Comparison of ENCODE assay signal across 10 cellular contexts in the genomic region with DNA sequence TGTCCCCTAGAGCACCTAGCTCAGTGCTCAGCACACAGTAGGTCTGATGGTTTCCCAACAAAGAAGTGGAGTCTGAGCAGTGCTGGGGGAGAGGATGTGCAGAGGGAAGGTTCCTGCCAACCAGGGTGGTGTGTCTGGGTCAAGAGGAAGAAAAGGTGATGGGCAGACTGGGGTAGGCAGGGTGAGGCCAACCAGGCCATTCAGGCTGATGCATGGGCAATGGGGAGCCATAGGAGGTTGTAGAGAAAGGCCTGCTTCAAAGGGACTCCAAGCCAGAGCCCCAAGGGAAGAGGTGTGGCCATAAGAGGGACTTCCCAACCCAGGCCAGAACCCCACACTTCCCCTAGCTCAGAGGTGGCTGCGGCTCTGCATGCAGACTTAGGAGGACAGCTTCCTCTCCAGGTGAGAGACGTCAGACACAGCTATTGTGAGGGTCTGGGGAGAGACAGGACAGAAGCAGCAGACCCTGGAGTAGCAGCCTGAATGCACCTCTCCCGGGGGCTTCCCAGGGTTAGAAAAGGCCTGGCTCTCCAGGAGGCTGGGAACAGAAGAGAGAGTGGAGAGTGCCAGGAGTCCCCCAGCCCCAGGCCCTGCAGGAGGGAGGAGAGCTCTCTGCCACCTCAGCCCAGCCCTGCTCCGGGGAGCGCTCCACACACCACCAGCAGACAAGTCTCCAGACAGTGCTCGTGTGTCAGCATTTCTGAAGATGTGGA.
DNase-seq lines count a peak whose midpoint lies in the region; ATAC-seq, FAIRE-seq and TF ChIP-seq lines count a peak whose summit lies in the region.
"Had no signal": no experiment of that assay in that cellular context is flagged by ENCODE, and none has a peak within 500 bp of the region (broad histone marks: within the 10 kb centered on the region; RNA-seq: fewer than 3 reads in every experiment).

No MANE protein-coding gene starts in this region.

- SMC1A ChIA-PET in GM12878 (lab: Charles Lee; ENCODE audit: uncharacterized antibody, unreplicated experiment): no interaction called here

- H3K9me3 ChIP-seq in GM12878 (replicated peaks; ENCODE audit: control insufficient read depth, insufficient read depth, low read length): no peaks in the 10 kb centered on the region

- TF ChIP-seq RAD21 in GM12878 (IDR thresholded peaks at IDR 0.05; ENCODE audit: insufficient read depth, low read depth, low read length): no peak

- CTCF ChIA-PET in GM12878 (lab: Yijun Ruan, JAX): interaction anchor here (0.6 to 1.0 kb wide), 2 partner anchors 28 to 156 kb away, joined by 3 to 4 read pairs; no protein-coding TSS in a partner anchor

- no peak overlapping the region for H3K4me3 ChIP-seq in GM12878

- H3K27me3 ChIP-seq in GM12878 (replicated peaks in 1 of 2; ENCODE audit: control insufficient read depth in 2 of 2, insufficient read depth in 2 of 2, low read length in 1 of 2): peaks cover 0 to 2% of the 10 kb centered on the region in 2 experiments; a peak in 2 of 4 replicates

- in situ Hi-C loops in GM12878 (cut with MboI): no loop called here

- peaks cover 5% of the 10 kb centered on the region; the same call in 1 of the 2 replicates for H3K4me1 ChIP-seq in GM12878 (ENCODE audit: control insufficient read depth, insufficient read depth, low read length)

- 0 out of 2 replicates have a peak overlapping the region, but pooled peaks have one; percentile 8 for H3K4me2 ChIP-seq in GM12878 (ENCODE audit: control insufficient read depth, insufficient read depth)

- no peak overlapping the region for H3K9ac ChIP-seq in GM12878 (ENCODE audit: control insufficient read depth, insufficient read depth, low read length)

- TF ChIP-seq EP300 in GM12878 (IDR thresholded peaks at IDR 0.05; ENCODE audit: borderline replicate concordance in 1 of 2, control insufficient read depth in 1 of 2, low read depth in 2 of 2, low read length in 2 of 2): no peak

- BruUV-seq in GM12878 (replicated peaks; lab: Mats Ljungman, UMichigan): no TSS peak

- no peaks in the 10 kb centered on the region for H4K20me1 ChIP-seq in GM12878 (ENCODE audit: control insufficient read depth, insufficient read depth)

- no peaks in the 10 kb centered on the region for H3K36me3 ChIP-seq in GM12878 (ENCODE audit: control insufficient read depth in 2 of 2, insufficient read depth in 2 of 2, low read length in 1 of 2)

- intact Hi-C loops in GM12878 (cut with micrococcal nuclease; ENCODE audit: unreplicated experiment): no loop called here

- DNase-seq in GM19238 (ENCODE audit: insufficient read length, low spot score) (peak; percentile 25), GM12878 (ENCODE audit: low read depth, low spot score) (no peak), T-helper 9 cell (no peak), NCI-H1436 treated with DMSO at 0.1 percent for 48 hours (lab: John Stamatoyannopoulos, UW) (no peak)
- no peak for DNase-seq in effector CD8-positive, alpha-beta T cell (lab: John Stamatoyannopoulos, UW)
- DNase-seq: NCI-H1105 treated with DMSO at 0.1 percent for 48 hours had no signal

- TF ChIP-seq POLR2A in GM18505 (IDR thresholded peaks at IDR 0.05; ENCODE audit: borderline replicate concordance, extremely low read depth, insufficient read depth, insufficient read length) (no peak), GM12878 (IDR thresholded peaks at IDR 0.05; ENCODE audit: low read depth, low read length) (no peak)

- POLR2A ChIA-PET in GM12878 (lab: Charles Lee): no interaction called here

- TF ChIP-seq CTCF in GM12878 (IDR thresholded peaks at IDR 0.05 in 2 of 3, conservative IDR thresholded peaks at IDR 0.05 in 1 of 3; ENCODE audit: control insufficient read depth in 2 of 3, extremely low read depth in 1 of 3, insufficient read depth in 1 of 3, low read depth in 3 of 3, low read length in 3 of 3): no peak

- 11% methylated on average over 6 of the region's 6 CpGs for WGBS in GM12878 (ENCODE audit: insufficient coverage, insufficient replicate concordance, low lambda C conversion rate, missing lambda C conversion rate)

- peak overlapping the region; percentile 58; the same call in 1 of the 2 replicates for H2AFZ ChIP-seq in GM12878 (ENCODE audit: control insufficient read depth, low read depth, low read length)

- RAD21 ChIA-PET in GM12878 (lab: Charles Lee; ENCODE audit: unreplicated experiment): no interaction called here

- ATAC-seq in GM18505 (IDR thresholded peaks at IDR 0.05; ENCODE audit: unreplicated experiment) (peak; percentile 64), HG03159 (IDR thresholded peaks at IDR 0.05; ENCODE audit: unreplicated experiment) (peak; percentile 76), GM12878 (peak; percentile 96), GM21528 (IDR thresholded peaks at IDR 0.05; ENCODE audit: low FRiP score, unreplicated experiment) (no peak)

- no peak overlapping the region for H3K27ac ChIP-seq in GM12878 (ENCODE audit: control insufficient read depth, insufficient read depth)

- no peaks in the 10 kb centered on the region for H3K79me2 ChIP-seq in GM12878 (ENCODE audit: control insufficient read depth, insufficient read depth, low read length)

- peak; percentile 84 for FAIRE-seq in GM12878 (lab: Jason Lieb, UNC)
- FAIRE-seq: G401.6 had no signal

TF ChIP-seq in GM12878, 131 proteins besides CTCF, POLR2A, EP300 and RAD21 (continues in another document):
- TF ChIP-seq MYB (IDR thresholded peaks at IDR 0.05; ENCODE audit: borderline replicate concordance, low read depth, low read length): no peak
- no peak for TF ChIP-seq SMAD5 (IDR thresholded peaks at IDR 0.05; ENCODE audit: low read depth)
- TF ChIP-seq, protein P1, sequence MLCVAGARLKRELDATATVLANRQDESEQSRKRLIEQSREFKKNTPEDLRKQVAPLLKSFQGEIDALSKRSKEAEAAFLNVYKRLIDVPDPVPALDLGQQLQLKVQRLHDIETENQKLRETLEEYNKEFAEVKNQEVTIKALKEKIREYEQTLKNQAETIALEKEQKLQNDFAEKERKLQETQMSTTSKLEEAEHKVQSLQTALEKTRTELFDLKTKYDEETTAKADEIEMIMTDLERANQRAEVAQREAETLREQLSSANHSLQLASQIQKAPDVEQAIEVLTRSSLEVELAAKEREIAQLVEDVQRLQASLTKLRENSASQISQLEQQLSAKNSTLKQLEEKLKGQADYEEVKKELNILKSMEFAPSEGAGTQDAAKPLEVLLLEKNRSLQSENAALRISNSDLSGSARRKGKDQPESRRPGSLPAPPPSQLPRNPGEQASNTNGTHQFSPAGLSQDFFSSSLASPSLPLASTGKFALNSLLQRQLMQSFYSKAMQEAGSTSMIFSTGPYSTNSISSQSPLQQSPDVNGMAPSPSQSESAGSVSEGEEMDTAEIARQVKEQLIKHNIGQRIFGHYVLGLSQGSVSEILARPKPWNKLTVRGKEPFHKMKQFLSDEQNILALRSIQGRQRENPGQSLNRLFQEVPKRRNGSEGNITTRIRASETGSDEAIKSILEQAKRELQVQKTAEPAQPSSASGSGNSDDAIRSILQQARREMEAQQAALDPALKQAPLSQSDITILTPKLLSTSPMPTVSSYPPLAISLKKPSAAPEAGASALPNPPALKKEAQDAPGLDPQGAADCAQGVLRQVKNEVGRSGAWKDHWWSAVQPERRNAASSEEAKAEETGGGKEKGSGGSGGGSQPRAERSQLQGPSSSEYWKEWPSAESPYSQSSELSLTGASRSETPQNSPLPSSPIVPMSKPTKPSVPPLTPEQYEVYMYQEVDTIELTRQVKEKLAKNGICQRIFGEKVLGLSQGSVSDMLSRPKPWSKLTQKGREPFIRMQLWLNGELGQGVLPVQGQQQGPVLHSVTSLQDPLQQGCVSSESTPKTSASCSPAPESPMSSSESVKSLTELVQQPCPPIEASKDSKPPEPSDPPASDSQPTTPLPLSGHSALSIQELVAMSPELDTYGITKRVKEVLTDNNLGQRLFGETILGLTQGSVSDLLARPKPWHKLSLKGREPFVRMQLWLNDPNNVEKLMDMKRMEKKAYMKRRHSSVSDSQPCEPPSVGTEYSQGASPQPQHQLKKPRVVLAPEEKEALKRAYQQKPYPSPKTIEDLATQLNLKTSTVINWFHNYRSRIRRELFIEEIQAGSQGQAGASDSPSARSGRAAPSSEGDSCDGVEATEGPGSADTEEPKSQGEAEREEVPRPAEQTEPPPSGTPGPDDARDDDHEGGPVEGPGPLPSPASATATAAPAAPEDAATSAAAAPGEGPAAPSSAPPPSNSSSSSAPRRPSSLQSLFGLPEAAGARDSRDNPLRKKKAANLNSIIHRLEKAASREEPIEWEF (IDR thresholded peaks at IDR 0.05; ENCODE audit: insufficient replicate concordance, low read depth, low read length): no peak
- peak; percentile 50 for TF ChIP-seq RELA (IDR thresholded peaks at IDR 0.05; ENCODE audit: borderline replicate concordance, partially characterized antibody)
- no peak for TF ChIP-seq RUNX3 (IDR thresholded peaks at IDR 0.05; ENCODE audit: low read length)
- 0 out of 2 replicates have a peak, but pooled peaks have one; percentile 23 for TF ChIP-seq GATAD2B (conservative IDR thresholded peaks at IDR 0.05; ENCODE audit: low read depth)
- 0 out of 2 replicates have a peak, but pooled peaks have one; percentile 20 for TF ChIP-seq YY1 (IDR thresholded peaks at IDR 0.05; ENCODE audit: low read depth, low read length)
- TF ChIP-seq, protein P2, sequence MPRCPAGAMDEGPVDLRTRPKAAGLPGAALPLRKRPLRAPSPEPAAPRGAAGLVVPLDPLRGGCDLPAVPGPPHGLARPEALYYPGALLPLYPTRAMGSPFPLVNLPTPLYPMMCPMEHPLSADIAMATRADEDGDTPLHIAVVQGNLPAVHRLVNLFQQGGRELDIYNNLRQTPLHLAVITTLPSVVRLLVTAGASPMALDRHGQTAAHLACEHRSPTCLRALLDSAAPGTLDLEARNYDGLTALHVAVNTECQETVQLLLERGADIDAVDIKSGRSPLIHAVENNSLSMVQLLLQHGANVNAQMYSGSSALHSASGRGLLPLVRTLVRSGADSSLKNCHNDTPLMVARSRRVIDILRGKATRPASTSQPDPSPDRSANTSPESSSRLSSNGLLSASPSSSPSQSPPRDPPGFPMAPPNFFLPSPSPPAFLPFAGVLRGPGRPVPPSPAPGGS (IDR thresholded peaks at IDR 0.05; ENCODE audit: borderline replicate concordance, insufficient read depth, low read depth, low read length, poor library complexity, severe bottlenecking): no peak
